ENCODE assay signal across 8 cellular contexts in the genomic region with DNA sequence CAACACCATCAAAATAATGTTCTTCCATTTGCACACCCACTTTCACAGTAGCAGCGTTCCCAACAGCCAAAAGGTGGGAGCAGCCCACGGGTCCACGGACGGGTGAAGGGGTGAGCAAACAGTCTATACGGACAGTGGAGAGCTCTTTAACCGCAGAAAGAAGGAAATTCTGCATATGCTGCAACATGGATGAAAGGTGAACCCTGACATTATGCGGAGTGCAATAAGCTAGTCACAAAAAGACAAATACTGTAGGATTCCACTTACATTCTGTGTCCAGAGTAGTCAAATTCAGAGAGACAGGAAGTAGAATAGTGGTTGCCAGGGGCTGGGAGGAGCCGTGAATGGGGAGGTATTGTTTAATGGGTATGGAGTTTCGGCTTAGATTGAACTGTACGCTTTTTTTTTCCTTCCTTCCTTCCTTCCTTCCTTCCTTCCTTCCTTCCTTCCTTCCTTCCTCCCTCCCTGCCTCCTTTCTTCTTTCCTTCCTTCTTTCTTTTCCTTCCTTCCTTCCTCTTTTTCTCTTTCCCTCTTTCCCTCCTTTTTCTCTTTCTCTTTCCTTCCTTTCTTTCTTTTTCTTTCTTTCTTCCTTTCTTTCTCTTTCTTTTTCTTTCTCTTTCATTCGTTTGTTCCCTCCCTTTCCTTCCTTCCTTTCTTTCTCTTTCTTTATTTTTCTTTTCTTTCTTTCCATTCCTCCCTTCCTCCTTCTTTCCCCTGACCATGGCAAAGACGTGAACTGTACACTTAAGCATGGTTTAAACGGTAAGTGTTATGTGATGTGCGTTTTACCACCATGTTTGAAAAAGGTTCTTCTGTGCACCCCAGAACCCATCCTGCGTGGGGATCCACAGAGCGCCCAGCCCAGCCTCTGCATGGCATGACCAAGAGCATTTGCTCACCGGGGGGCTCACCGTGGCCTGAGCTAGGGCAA. TPM values are rescaled to one million over a fixed set of nuclear protein-coding genes. Genes with fewer than 3 reads are reported as not detected.
DNase-seq lines count a peak whose midpoint lies in the region; ATAC-seq and TF ChIP-seq lines count a peak whose summit lies in the region.

No MANE protein-coding gene starts in this region.

- peak overlapping the region; percentile 83 to 96 (median 92) for H3K27ac Mint-ChIP-seq in CD14-positive monocyte
- H3K27ac Mint-ChIP-seq in endodermal cell: peak overlapping the region; percentile 81

- H3K9ac ChIP-seq in endodermal cell (ENCODE audit: extremely low read depth, low read length, poor library complexity, severe bottlenecking): peak overlapping the region; percentile 26

- H3K27me3 Mint-ChIP-seq in CD14-positive monocyte (ENCODE audit: low read depth in 3 of 3) (peaks cover 3 to 13% (median 12%) of the 10 kb centered on the region in 3 donors), endodermal cell (ENCODE audit: insufficient read depth) (no peaks in the 10 kb centered on the region)

- H3K4me3 Mint-ChIP-seq in CD14-positive monocyte (peak overlapping the region; percentile 79 to 91), endodermal cell (peak overlapping the region; percentile 66)

- H3K4me3 ChIP-seq in endodermal cell (ENCODE audit: low read length) (peak overlapping the region; percentile 88), mucosa of descending colon (peak overlapping the region; percentile 7), vagina (peak overlapping the region; percentile 56 to 59)

- H3K36me3 ChIP-seq in endodermal cell (ENCODE audit: control insufficient read depth, insufficient read depth, low read length) (no peaks in the 10 kb centered on the region), mucosa of descending colon (ENCODE audit: low read depth) (no peaks in the 10 kb centered on the region), vagina (no peaks in the 10 kb centered on the region)

- 51 to 52% methylated on average over 13 to 18 of the region's 18 CpGs for WGBS in endodermal cell (ENCODE audit: insufficient coverage in 1 of 2, insufficient read length in 1 of 2), 2 experiments

- H3K9me3 ChIP-seq in endodermal cell (ENCODE audit: control insufficient read depth, low read length) (no peaks in the 10 kb centered on the region), mucosa of descending colon (no peaks in the 10 kb centered on the region), vagina (no peaks in the 10 kb centered on the region)

- TF ChIP-seq POLR2A in vagina (IDR thresholded peaks at IDR 0.05): no peak

- peaks cover 3% of the 10 kb centered on the region for H3K4me1 ChIP-seq in endodermal cell (ENCODE audit: control insufficient read depth, insufficient read depth, low read length)
- H3K4me1 ChIP-seq in mucosa of descending colon (ENCODE audit: low read depth): peaks cover 16% of the 10 kb centered on the region
- peaks cover 24% of the 10 kb centered on the region for H3K4me1 ChIP-seq in vagina

- TF ChIP-seq CTCF in CD14-positive monocyte (IDR thresholded peaks at IDR 0.05) (no peak), endodermal cell (conservative IDR thresholded peaks at IDR 0.05) (no peak), mucosa of descending colon (IDR thresholded peaks at IDR 0.05) (no peak), vagina (IDR thresholded peaks at IDR 0.05) (no peak)

- DNase-seq in CD14-positive monocyte (ENCODE audit: low spot score) (no peak), KG1 (lab: John Stamatoyannopoulos, UW) (peak; percentile 42), SW480 (ENCODE audit: low spot score) (peak; percentile 86), endodermal cell (no peak), mucosa of descending colon (peak; percentile 57 to 65 (median 61)), vagina (ENCODE audit: extremely low spot score in 2 of 2) (no peak)

- no peaks in the 10 kb centered on the region for H3K27me3 ChIP-seq in endodermal cell (ENCODE audit: control insufficient read depth, insufficient read depth, low read length, poor library complexity, severe bottlenecking)
- no peaks in the 10 kb centered on the region for H3K27me3 ChIP-seq in vagina

- ATAC-seq in GM18907 (IDR thresholded peaks at IDR 0.05; ENCODE audit: unreplicated experiment): peak; percentile 38
- peak; percentile 35 for ATAC-seq in mucosa of descending colon
- no peak for ATAC-seq in HG03571 (IDR thresholded peaks at IDR 0.05; ENCODE audit: unreplicated experiment)

- intact Hi-C loops in CD14-positive monocyte (cut with micrococcal nuclease): loop anchor here (2.0 to 5.0 kb wide), 4 partner anchors 37 to 67 kb away; a partner anchor contains a TSS
- intact Hi-C loops in mucosa of descending colon (cut with DNase I, micrococcal nuclease): no loop called here
- intact Hi-C loops in vagina (cut with DNase I): loop anchor here (2.0 kb wide), 1 partner anchor 67 kb away; a partner anchor contains a TSS

- H3K36me3 Mint-ChIP-seq in CD14-positive monocyte (no peaks in the 10 kb centered on the region), endodermal cell (ENCODE audit: low read depth) (no peaks in the 10 kb centered on the region)

- H3K9me3 Mint-ChIP-seq in CD14-positive monocyte: peaks cover 0 to 5% (median 0%) of the 10 kb centered on the region in 7 donors
- H3K9me3 Mint-ChIP-seq in endodermal cell: no peaks in the 10 kb centered on the region

- H3K4me1 Mint-ChIP-seq in CD14-positive monocyte (peaks cover 56% of the 10 kb centered on the region), endodermal cell (peaks cover 7% of the 10 kb centered on the region)

- H3K27ac ChIP-seq in endodermal cell (ENCODE audit: low read depth, low read length): no peak overlapping the region
- peak overlapping the region; percentile 77 for H3K27ac ChIP-seq in vagina

RNA-seq across cellular contexts. Expression of a gene that starts 15.9 kb away (rescaled TPM):
- under 1 TPM; 0.43 to 0.83 TPM for polyA plus RNA-seq in CD14-positive monocyte
- total RNA-seq in endodermal cell (10 to 100 TPM; 32.7 to 38.9 TPM), mucosa of descending colon (100 to 1,000 TPM in 1 of 3 donors, 10 to 100 TPM in 2; 75.6 to 100 (median 84.7) TPM), vagina (34.6 TPM)
- 28.5 TPM for polyA plus RNA-seq in endodermal cell (2013, experiment 1 of 2)
- 27.2 TPM for polyA plus RNA-seq in endodermal cell (2013, experiment 2 of 2)

Comparison
In these comparisons a context has a peak if more than half of its experiments do, and no peak if none do; other contexts are left out.
1. DNase-seq: peak in KG1 (single experiment), SW480 (single experiment) and mucosa of descending colon (3 of 3); none in CD14-positive monocyte (single experiment), endodermal cell (single experiment) and vagina (0 of 2).
2. H3K4me3 ChIP-seq: peak in every context shown above with its lines; median percentile 88 in endodermal cell; 58 in vagina; 7 in mucosa of descending colon.
3. intact Hi-C loops: an anchor here in CD14-positive monocyte (2.0 to 5.0 kb wide) and vagina (2.0 kb wide); none called in mucosa of descending colon.